Comparison of ENCODE assay signal across 9 cellular contexts in the genomic region with DNA sequence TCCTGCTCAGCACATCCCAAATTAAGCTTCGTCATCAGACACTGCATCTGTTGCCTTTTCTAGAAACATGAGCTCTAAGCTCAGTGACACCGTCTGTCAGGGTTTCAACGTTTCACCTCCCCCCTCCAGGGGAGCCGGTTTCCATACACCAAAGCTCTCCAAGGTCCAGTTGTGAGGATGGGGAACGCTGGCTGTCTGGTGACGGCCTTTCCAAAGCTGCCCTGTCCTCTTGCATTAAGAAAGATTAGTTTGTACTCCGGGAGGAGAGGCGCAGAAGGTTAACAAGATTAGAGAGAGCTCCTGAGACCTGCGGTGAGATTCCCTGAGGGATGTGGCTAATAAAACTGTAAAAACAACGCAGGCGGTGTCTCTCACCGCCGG. TPM values are rescaled to one million over a fixed set of nuclear protein-coding genes. Genes with fewer than 3 reads are reported as not detected.
A peak's percentile ranks its signal among the peaks of the same experiment; 100 is the strongest.
DNase-seq lines count a peak whose midpoint lies in the region; ATAC-seq, FAIRE-seq and TF ChIP-seq lines count a peak whose summit lies in the region.
"Had no signal": no experiment of that assay in that cellular context is flagged by ENCODE, and none has a peak within 500 bp of the region (broad histone marks: within the 10 kb centered on the region; RNA-seq: fewer than 3 reads in every experiment).

No MANE protein-coding gene starts in this region.

- no peak for FAIRE-seq in GM12891 (lab: Jason Lieb, UNC)

- peak overlapping the region; percentile 13 for H3K4me3 ChIP-seq in epithelial cell of esophagus (ENCODE audit: low read length)
- H3K4me3 ChIP-seq: tibial artery had no signal

- ATAC-seq in GM19328 (IDR thresholded peaks at IDR 0.05; ENCODE audit: unreplicated experiment) (peak; percentile 26), left lobe of liver (no peak), HG03469 (IDR thresholded peaks at IDR 0.05; ENCODE audit: unreplicated experiment) (no peak)

- TF ChIP-seq POLR2A in GM12891 (IDR thresholded peaks at IDR 0.05; ENCODE audit: low read depth, low read length) = no peak

- no peak for TF ChIP-seq CTCF in epithelial cell of esophagus (IDR thresholded peaks at IDR 0.05; ENCODE audit: insufficient read depth, low read depth, low read length, missing control alignments)

- DNase-seq in A172 (ENCODE audit: low spot score) (peak; percentile 60), NCI-H524 (lab: John Stamatoyannopoulos, UW) (peak; percentile 99), epithelial cell of esophagus (ENCODE audit: low read depth) (no peak), DMS153 treated with DMSO at 0.1 percent for 48 hours (lab: John Stamatoyannopoulos, UW; ENCODE audit: unreplicated experiment) (no peak), left lobe of liver (ENCODE audit: low spot score) (no peak), GM12891 (ENCODE audit: insufficient read length, low spot score) (no peak)

TF ChIP-seq in GM12891, 5 proteins besides CTCF, POLR2A, EP300 and RAD21:
- no peak for TF ChIP-seq SPI1 (IDR thresholded peaks at IDR 0.05; ENCODE audit: low read depth, low read length)
- no peak for TF ChIP-seq POU2F2 (IDR thresholded peaks at IDR 0.05; ENCODE audit: low read depth, low read length)
- TF ChIP-seq TAF1 (IDR thresholded peaks at IDR 0.05; ENCODE audit: low read depth, low read length) = no peak
- no peak for TF ChIP-seq POLR2AphosphoS5 (IDR thresholded peaks at IDR 0.05; ENCODE audit: low read depth, low read length)
- no peak for TF ChIP-seq PAX5 (IDR thresholded peaks at IDR 0.05; ENCODE audit: insufficient read depth, low read length, severe bottlenecking)

RNA-seq across cellular contexts. Expression of gene ASMT, which starts 43.2 kb away (rescaled TPM):
- total RNA-seq in A172 (2014; rRNA removed; shearing (Covaris generic)) = not detected in 2 replicates
- not detected for total RNA-seq in left lobe of liver
- polyA plus RNA-seq in GM12891 (2012; ENCODE audit: low read depth, missing spikeins) = 1.7 TPM

Comparison
In these comparisons a context has a peak if more than half of its experiments do, and no peak if none do; other contexts are left out.
1. DNase-seq: peak in A172 (single experiment) and NCI-H524 (2 of 2); none in epithelial cell of esophagus (single experiment), DMS153 treated with DMSO at 0.1 percent for 48 hours (single experiment), left lobe of liver (single experiment) and GM12891 (single experiment).